Comparison of ENCODE assay signal across 16 cellular contexts in the genomic region with DNA sequence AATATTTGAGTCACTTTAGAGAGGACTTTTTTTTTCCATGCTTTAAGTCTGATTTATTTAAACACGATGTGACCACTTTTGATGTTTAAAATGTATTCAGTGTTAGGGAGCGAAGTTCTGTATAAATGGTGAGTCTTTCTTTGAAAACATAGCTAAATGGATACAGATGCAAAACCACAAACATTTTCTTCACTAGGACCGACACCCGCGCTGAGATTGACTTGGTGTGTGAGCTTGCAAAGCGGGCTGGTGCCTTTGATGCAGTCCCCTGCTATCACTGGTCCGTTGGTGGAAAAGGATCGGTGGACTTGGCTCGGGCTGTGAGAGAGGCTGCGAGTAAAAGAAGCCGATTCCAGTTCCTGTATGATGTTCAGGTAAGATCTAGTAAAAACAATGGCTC.
A peak's percentile ranks its signal among the peaks of the same experiment; 100 is the strongest.
DNase-seq lines count a peak whose midpoint lies in the region; ATAC-seq, FAIRE-seq and TF ChIP-seq lines count a peak whose summit lies in the region.
"Had no signal": no experiment of that assay in that cellular context is flagged by ENCODE, and none has a peak within 500 bp of the region (broad histone marks: within the 10 kb centered on the region; RNA-seq: fewer than 3 reads in every experiment).

No MANE protein-coding gene starts in this region.

- no peak for FAIRE-seq in H54 (lab: Jason Lieb, UNC)

- H3K14ac ChIP-seq in mesenchymal stem cell (ENCODE audit: low read length in 2 of 2), result no peak overlapping the region

- DNase-seq in MCF 10A (ENCODE audit: unreplicated experiment), result no peak
- DNase-seq in breast epithelium (ENCODE audit: low spot score in 2 of 2), result no peak
- DNase-seq in WTC11 (ENCODE audit: low spot score), result no peak
- DNase-seq in mesenchymal stem cell, result no peak
- no peak for DNase-seq in H54 (ENCODE audit: insufficient read length, low spot score)
- no peak for DNase-seq in right lobe of liver
- DNase-seq: C1 segment of cervical spinal cord, NCI-H1417, NCI-H1930, NCI-H446, NCI-H69, RPMI8226 had no signal

- no peaks in the 10 kb centered on the region for H3K9me3 ChIP-seq in breast epithelium
- no peaks in the 10 kb centered on the region for H3K9me3 ChIP-seq in mesenchymal stem cell (ENCODE audit: control insufficient read depth, low read length)
- H3K9me3 ChIP-seq in right lobe of liver, result no peaks in the 10 kb centered on the region
- H3K9me3 ChIP-seq: HAP-1 had no signal

- peak overlapping the region; percentile 61 for H3K9ac ChIP-seq in mesenchymal stem cell (ENCODE audit: low read length)

- H2BK12ac ChIP-seq in mesenchymal stem cell (ENCODE audit: low read length in 2 of 2), result peak overlapping the region in 1 of 2 experiments; percentile 75

- H3K36me3 ChIP-seq in breast epithelium (no peaks in the 10 kb centered on the region), mesenchymal stem cell (ENCODE audit: control insufficient read depth in 1 of 2, insufficient read depth in 2 of 2, low read depth in 1 of 2, low read length in 2 of 2) (peaks cover 16 to 44% of the 10 kb centered on the region in 2 experiments), right lobe of liver (no peaks in the 10 kb centered on the region)

- no peak overlapping the region for H4K8ac ChIP-seq in mesenchymal stem cell (ENCODE audit: low read length)

- no peak overlapping the region for H2AK5ac ChIP-seq in mesenchymal stem cell (ENCODE audit: low read length, severe bottlenecking)

- H2BK15ac ChIP-seq in mesenchymal stem cell (ENCODE audit: low read depth, poor library complexity, severe bottlenecking), result no peak overlapping the region

- H2BK5ac ChIP-seq in mesenchymal stem cell (ENCODE audit: low read depth, low read length, poor library complexity, severe bottlenecking), result no peak overlapping the region

- POLR2A ChIA-PET in MCF 10A (lab: Yijun Ruan, JAX) (interaction anchor here (1.6 to 2.0 kb wide), 2 partner anchors 22 to 309 kb away, joined by 7 to 27 read pairs; no protein-coding TSS in a partner anchor), WTC11 (lab: Charles Lee) (no interaction called here)

- H3K4me1 Mint-ChIP-seq in MCF 10A (ENCODE audit: insufficient read depth, unreplicated experiment) (no peaks in the 10 kb centered on the region), WTC11 (peaks cover 5% of the 10 kb centered on the region)

- H3K27ac Mint-ChIP-seq in MCF 10A (ENCODE audit: low read depth, unreplicated experiment), result peak overlapping the region; percentile 42
- peak overlapping the region; percentile 42; the same call in 1 of the 2 replicates for H3K27ac Mint-ChIP-seq in WTC11

- peaks cover 5% of the 10 kb centered on the region for H3K79me1 ChIP-seq in mesenchymal stem cell (replicated peaks; ENCODE audit: low read length, poor library complexity, severe bottlenecking)

- TF ChIP-seq POLR2A in breast epithelium (IDR thresholded peaks at IDR 0.05) (no peak), H54 (IDR thresholded peaks at IDR 0.05; ENCODE audit: low read depth, low read length) (no peak), right lobe of liver (IDR thresholded peaks at IDR 0.05) (no peak)

- no peak for ATAC-seq in WTC11
- ATAC-seq in activated CD4-positive, CD25-positive, alpha-beta regulatory T cell treated with anti-CD3 and anti-CD28 coated beads, Interleukin-2, amount 50 U/mL, for 24 hours, result no peak
- no peak for ATAC-seq in GM21447 (IDR thresholded peaks at IDR 0.05; ENCODE audit: unreplicated experiment)
- no peak for ATAC-seq in right lobe of liver

- no peak overlapping the region for H4K91ac ChIP-seq in mesenchymal stem cell (ENCODE audit: low read length)

- BruUV-seq in MCF 10A (replicated peaks; lab: Mats Ljungman, UMichigan), result no TSS peak

- no peak overlapping the region for H3K23ac ChIP-seq in mesenchymal stem cell (ENCODE audit: low read length in 2 of 2)

- no peaks in the 10 kb centered on the region for H3K27me3 Mint-ChIP-seq in MCF 10A (ENCODE audit: insufficient read depth, unreplicated experiment)
- H3K27me3 Mint-ChIP-seq in WTC11 (ENCODE audit: low read depth), result no peaks in the 10 kb centered on the region

- no peak for TF ChIP-seq CTCF in MCF 10A (IDR thresholded peaks at IDR 0.05; ENCODE audit: unreplicated experiment)
- no peak for TF ChIP-seq CTCF in breast epithelium (IDR thresholded peaks at IDR 0.05)
- no peak for TF ChIP-seq CTCF in WTC11 (IDR thresholded peaks at IDR 0.05)
- no peak for TF ChIP-seq CTCF in right lobe of liver (IDR thresholded peaks at IDR 0.05)

- intact Hi-C loops in MCF 10A (cut with micrococcal nuclease), result no loop called here
- intact Hi-C loops in breast epithelium (cut with DNase I; ENCODE audit: low total_unique reads), result no loop called here
- intact Hi-C loops in right lobe of liver (cut with DNase I), result loop anchor here (10.0 kb wide), 2 partner anchors 121 to 309 kb away; no protein-coding TSS in a partner anchor

- no peak overlapping the region for H2AFZ ChIP-seq in mesenchymal stem cell (ENCODE audit: low read depth, low read length)

- H3K9me3 Mint-ChIP-seq in MCF 10A (ENCODE audit: unreplicated experiment) (no peaks in the 10 kb centered on the region), WTC11 (no peaks in the 10 kb centered on the region)

- no peak overlapping the region for H3K27ac ChIP-seq in breast epithelium
- H3K27ac ChIP-seq in mesenchymal stem cell (ENCODE audit: low read length, poor library complexity, severe bottlenecking), result no peak overlapping the region
- H3K27ac ChIP-seq in right lobe of liver, result no peak overlapping the region
- H3K27ac ChIP-seq: 22Rv1 had no signal

- no peak overlapping the region for H3K4ac ChIP-seq in mesenchymal stem cell (ENCODE audit: low read depth in 1 of 2, low read length in 2 of 2)

- H3K36me3 Mint-ChIP-seq in MCF 10A (ENCODE audit: insufficient read depth, unreplicated experiment) (peaks cover 48% of the 10 kb centered on the region), WTC11 (peaks cover 31% of the 10 kb centered on the region)

- H3K4me1 ChIP-seq in breast epithelium, result no peaks in the 10 kb centered on the region
- H3K4me1 ChIP-seq in mesenchymal stem cell (ENCODE audit: control insufficient read depth, insufficient read depth, low read depth, low read length), result peaks cover 18% of the 10 kb centered on the region
- H3K4me1 ChIP-seq in right lobe of liver, result peaks cover 0 to 2% (median 0%) of the 10 kb centered on the region in 4 donors
- H3K4me1 ChIP-seq: HAP-1 had no signal

- H3K4me3 Mint-ChIP-seq in MCF 10A (ENCODE audit: unreplicated experiment), result no peak overlapping the region
- H3K4me3 Mint-ChIP-seq in WTC11, result no peak overlapping the region

- H3K18ac ChIP-seq in mesenchymal stem cell (ENCODE audit: low read depth in 1 of 2, low read length in 2 of 2), result no peak overlapping the region

- no peak overlapping the region for H2BK120ac ChIP-seq in mesenchymal stem cell (ENCODE audit: low read depth, low read length)

- no peak overlapping the region for H3K4me3 ChIP-seq in breast epithelium
- H3K4me3 ChIP-seq in mesenchymal stem cell (ENCODE audit: insufficient read depth in 1 of 2, low read depth in 1 of 2, low read length in 2 of 2), result no peak overlapping the region
- H3K4me3 ChIP-seq in right lobe of liver, result no peak overlapping the region
- H3K4me3 ChIP-seq: HAP-1 had no signal

- H3K4me2 ChIP-seq in mesenchymal stem cell (ENCODE audit: low read length, poor library complexity, severe bottlenecking), result no peak overlapping the region

- H3K27me3 ChIP-seq in breast epithelium (no peaks in the 10 kb centered on the region), mesenchymal stem cell (ENCODE audit: control insufficient read depth in 1 of 2, insufficient read depth in 1 of 2, low read length in 2 of 2) (no peaks in the 10 kb centered on the region), right lobe of liver (no peaks in the 10 kb centered on the region)

- CTCF ChIA-PET in MCF 10A (lab: Yijun Ruan, JAX) (interaction anchor here (0.6 to 11.6 kb wide), 20 partner anchors 8 to 595 kb away, joined by 3 to 293 read pairs (median 5); no protein-coding TSS in a partner anchor), WTC11 (lab: Charles Lee) (interaction anchor here (0.9 to 3.6 kb wide), 7 partner anchors 10 to 319 kb away, joined by 3 to 93 read pairs (median 4); no protein-coding TSS in a partner anchor)

- 93% methylated on average over 6 of the region's 11 CpGs for WGBS in mesenchymal stem cell
- 94% methylated on average over 6 of the region's 11 CpGs for WGBS in right lobe of liver (ENCODE audit: insufficient coverage, low coverage, low lambda C conversion rate, missing lambda C conversion rate)

TF ChIP-seq in WTC11, 78 proteins besides CTCF, POLR2A, EP300 and RAD21:
- TF ChIP-seq JUN (CRISPR knock-in tag; IDR thresholded peaks at IDR 0.05), result no peak

Comparison
In these comparisons a context has a peak if more than half of its experiments do, and no peak if none do; other contexts are left out.
1. intact Hi-C loops: an anchor here in right lobe of liver (10.0 kb wide); none called in MCF 10A and breast epithelium.